ENCODE assay signal across 18 cellular contexts in the genomic region with DNA sequence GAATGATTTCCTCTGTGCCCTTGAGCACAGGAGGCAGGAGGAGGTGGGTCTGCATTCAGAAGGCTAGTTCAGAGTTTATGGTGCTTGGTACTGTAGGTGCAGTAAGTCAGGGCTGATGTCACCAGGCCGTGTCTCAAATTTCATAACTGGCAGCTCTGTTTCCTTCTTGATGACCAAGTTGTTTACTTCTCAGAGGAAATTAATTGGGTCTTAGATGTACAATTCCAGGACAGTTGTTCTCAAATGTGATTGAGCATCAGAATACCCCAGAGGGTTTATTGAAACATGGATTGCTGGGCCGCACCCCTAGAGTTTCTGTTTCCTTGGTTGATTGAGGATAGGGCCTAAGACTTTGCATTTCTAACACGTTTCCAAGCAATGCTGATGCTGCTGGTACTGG. TPM values are rescaled to one million over a fixed set of nuclear protein-coding genes. Genes with fewer than 3 reads are reported as not detected.
DNase-seq lines count a peak whose midpoint lies in the region; ATAC-seq and TF ChIP-seq lines count a peak whose summit lies in the region.
"Had no signal": no experiment of that assay in that cellular context is flagged by ENCODE, and none has a peak within 500 bp of the region (broad histone marks: within the 10 kb centered on the region; RNA-seq: fewer than 3 reads in every experiment).

No MANE protein-coding gene starts in this region.

- no peak overlapping the region for H2AK5ac ChIP-seq in trophoblast cell (ENCODE audit: low read length)

- H3K4ac ChIP-seq in trophoblast cell (ENCODE audit: low read depth, low read length), result peak overlapping the region; percentile 15

- H3K4me2 ChIP-seq in trophoblast cell (ENCODE audit: low read length), result no peak overlapping the region

- H3K27ac ChIP-seq in HEK293 (ENCODE audit: extremely low read depth, low read depth, low read length) (no peak overlapping the region), RWPE2 (ENCODE audit: poor library complexity, severe bottlenecking) (peak overlapping the region; percentile 90), trophoblast cell (ENCODE audit: low read depth, low read length) (no peak overlapping the region)
- H3K27ac ChIP-seq: brain microvascular endothelial cell, dorsolateral prefrontal cortex had no signal

- H3K9ac ChIP-seq in trophoblast cell (ENCODE audit: low read length), result no peak overlapping the region

- H2BK12ac ChIP-seq in trophoblast cell (ENCODE audit: low read length), result no peak overlapping the region

- H3K4me3 ChIP-seq in HEK293 (ENCODE audit: low read depth, low read length) (no peak overlapping the region), RWPE2 (ENCODE audit: severe bottlenecking) (no peak overlapping the region), trophoblast cell (ENCODE audit: low read depth, low read length) (no peak overlapping the region)
- H3K4me3 ChIP-seq: dorsolateral prefrontal cortex had no signal

- TF ChIP-seq CTCF in HEK293 (tag by site-specific recombination; IDR thresholded peaks at IDR 0.05) (no peak), RWPE2 (IDR thresholded peaks at IDR 0.05; ENCODE audit: poor library complexity, severe bottlenecking) (no peak), GM13976 (IDR thresholded peaks at IDR 0.05; ENCODE audit: borderline replicate concordance, control extremely low read depth, extremely low read depth, insufficient read depth, missing control alignments) (no peak)

- peaks cover 21% of the 10 kb centered on the region for H3K79me2 ChIP-seq in trophoblast cell (ENCODE audit: control insufficient read depth, insufficient read depth, low read length, poor library complexity)

- H4K12ac ChIP-seq in trophoblast cell (ENCODE audit: low read depth, low read length), result no peak overlapping the region

- H2BK5ac ChIP-seq in trophoblast cell (ENCODE audit: low read depth, low read length, poor library complexity), result no peak overlapping the region

- DNase-seq in DMS153 (lab: John Stamatoyannopoulos, UW) (peak; percentile 9), RWPE2 (ENCODE audit: low spot score) (no peak), trophoblast cell (peak in 1 of 2 donors; percentile 24), GM13976 (ENCODE audit: low spot score) (no peak)
- DNase-seq in stimulated activated CD4-positive, alpha-beta T cell treated with anti-CD3 and anti-CD28 coated beads, Interleukin-4, amount 100 ng/mL, for 24 hours, result no peak
- DNase-seq: activated T-cell treated with anti-CD3 and anti-CD28 coated beads, Interleukin-2, amount 50 U/mL, for 24 hours; brain microvascular endothelial cell; COR-L47; dorsolateral prefrontal cortex; left cardiac atrium; NCI-H2227 treated with DMSO at 0.1 percent for 48 hours; occipital lobe; stimulated activated CD4-positive, alpha-beta T cell treated with anti-CD3 and anti-CD28 coated beads, Interleukin-12 subunit alpha, Interleukin-12 subunit beta, amount 100 ng/mL, for 4 hours had no signal

- no peak overlapping the region for H3K18ac ChIP-seq in trophoblast cell (ENCODE audit: low read length)

- H3K79me1 ChIP-seq in trophoblast cell (ENCODE audit: low read length), result peaks cover 4% of the 10 kb centered on the region

- CTCF ChIA-PET in HEK293 (lab: Yijun Ruan, JAX), result interaction anchor here (0.6 to 1.2 kb wide), 3 partner anchors 28 to 508 kb away, joined by 3 to 4 read pairs (median 3); no protein-coding TSS in a partner anchor

- no peak overlapping the region for H3K23ac ChIP-seq in trophoblast cell (ENCODE audit: low read length)

- H3K4me1 ChIP-seq in HEK293 (ENCODE audit: control insufficient read depth, insufficient read depth, low read length) (0 out of 2 replicates have a peak, but pooled peaks cover 14% of the 10 kb centered on the region), RWPE2 (ENCODE audit: insufficient read depth, poor library complexity, severe bottlenecking) (peaks cover 66% of the 10 kb centered on the region), trophoblast cell (ENCODE audit: control insufficient read depth in 1 of 2, insufficient read depth in 2 of 2, low read length in 2 of 2) (peaks cover 10 to 20% of the 10 kb centered on the region in 2 experiments)

- H3K27me3 ChIP-seq in RWPE2 (ENCODE audit: insufficient read depth, poor library complexity, severe bottlenecking) (no peaks in the 10 kb centered on the region), trophoblast cell (ENCODE audit: insufficient read depth, low read length) (no peaks in the 10 kb centered on the region)
- H3K27me3 ChIP-seq: brain microvascular endothelial cell, dorsolateral prefrontal cortex had no signal

- H3K14ac ChIP-seq in trophoblast cell (ENCODE audit: low read length), result no peak overlapping the region

- no peak overlapping the region for H4K8ac ChIP-seq in trophoblast cell (ENCODE audit: low read depth, low read length)

- in situ Hi-C loops in GM13976 (cut with MboI; ENCODE audit: low sequenced_read_pairs, unreplicated experiment), result no loop called here

- H3K9me3 ChIP-seq in HEK293 (ENCODE audit: control insufficient read depth, insufficient read depth, low read depth, low read length), result no peaks in the 10 kb centered on the region
- no peaks in the 10 kb centered on the region for H3K9me3 ChIP-seq in RWPE2 (ENCODE audit: severe bottlenecking)
- H3K9me3 ChIP-seq in trophoblast cell (ENCODE audit: insufficient read depth, low read depth, low read length), result peaks cover 2% of the 10 kb centered on the region

- POLR2A ChIA-PET in HEK293 (lab: Yijun Ruan, JAX), result interaction anchor here (0.7 kb wide), 1 partner anchor 1033 kb away, joined by 3 read pairs; a partner anchor contains a TSS

- H4K91ac ChIP-seq in trophoblast cell (ENCODE audit: low read depth, low read length), result no peak overlapping the region

- H3K36me3 ChIP-seq in HEK293 (ENCODE audit: control insufficient read depth in 2 of 2, insufficient read depth in 1 of 2, low read length in 2 of 2) (no peaks in the 10 kb centered on the region), RWPE2 (ENCODE audit: low read depth) (no peaks in the 10 kb centered on the region), trophoblast cell (ENCODE audit: control insufficient read depth in 1 of 2, insufficient read depth in 2 of 2, low read length in 2 of 2) (no peaks in the 10 kb centered on the region)
- H3K36me3 ChIP-seq: brain microvascular endothelial cell had no signal

- no peak overlapping the region for H2BK120ac ChIP-seq in trophoblast cell (ENCODE audit: insufficient read depth, low read length, poor library complexity)

- 0 out of 3 replicates have a peak, but pooled peaks have one; percentile 20 for ATAC-seq in RWPE2 (ENCODE audit: low read depth)
- no peak for ATAC-seq in GM21786 (IDR thresholded peaks at IDR 0.05; ENCODE audit: unreplicated experiment)
- no peak for ATAC-seq in GM18520 (IDR thresholded peaks at IDR 0.05; ENCODE audit: unreplicated experiment)
- ATAC-seq: activated naive CD4-positive, alpha-beta T cell treated with anti-CD3 and anti-CD28 coated beads, Interleukin-2, amount 50 U/mL, for 72 hours; left cardiac atrium; SK-N-SH treated with all-trans-retinoic acid at 6 μM for 48 hours had no signal

- H2AFZ ChIP-seq in trophoblast cell (ENCODE audit: insufficient read depth, low read length, poor library complexity), result no peak overlapping the region

- no CpG with 5 or more reads among the region's 3 CpGs for WGBS in trophoblast cell (ENCODE audit: extremely low coverage, insufficient coverage, insufficient read length)

TF ChIP-seq in HEK293, 187 proteins besides CTCF, POLR2A, EP300 and RAD21 (continues in another document):
- TF ChIP-seq, protein P1, sequence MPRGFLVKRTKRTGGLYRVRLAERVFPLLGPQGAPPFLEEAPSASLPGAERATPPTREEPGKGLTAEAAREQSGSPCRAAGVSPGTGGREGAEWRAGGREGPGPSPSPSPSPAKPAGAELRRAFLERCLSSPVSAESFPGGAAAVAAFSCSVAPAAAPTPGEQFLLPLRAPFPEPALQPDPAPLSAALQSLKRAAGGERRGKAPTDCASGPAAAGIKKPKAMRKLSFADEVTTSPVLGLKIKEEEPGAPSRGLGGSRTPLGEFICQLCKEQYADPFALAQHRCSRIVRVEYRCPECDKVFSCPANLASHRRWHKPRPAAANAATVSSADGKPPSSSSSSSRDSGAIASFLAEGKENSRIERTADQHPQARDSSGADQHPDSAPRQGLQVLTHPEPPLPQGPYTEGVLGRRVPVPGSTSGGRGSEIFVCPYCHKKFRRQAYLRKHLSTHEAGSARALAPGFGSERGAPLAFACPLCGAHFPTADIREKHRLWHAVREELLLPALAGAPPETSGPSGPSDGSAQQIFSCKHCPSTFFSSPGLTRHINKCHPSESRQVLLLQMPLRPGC (tag by site-specific recombination; IDR thresholded peaks at IDR 0.05), result 0 out of 2 replicates have a peak, but pooled peaks have one; percentile 17
- TF ChIP-seq ZNF211 (tag by site-specific recombination; IDR thresholded peaks at IDR 0.05; ENCODE audit: low read depth), result no peak
- TF ChIP-seq ZNF311 (tag by site-specific recombination; IDR thresholded peaks at IDR 0.05; ENCODE audit: borderline replicate concordance), result no peak
- no peak for TF ChIP-seq ZNF529 (tag by site-specific recombination; IDR thresholded peaks at IDR 0.05; ENCODE audit: insufficient replicate concordance)
- TF ChIP-seq ZNF530 (tag by site-specific recombination; IDR thresholded peaks at IDR 0.05; ENCODE audit: low read depth), result no peak
- no peak for TF ChIP-seq WT1 (tag by site-specific recombination; IDR thresholded peaks at IDR 0.05)
- TF ChIP-seq, protein P2, sequence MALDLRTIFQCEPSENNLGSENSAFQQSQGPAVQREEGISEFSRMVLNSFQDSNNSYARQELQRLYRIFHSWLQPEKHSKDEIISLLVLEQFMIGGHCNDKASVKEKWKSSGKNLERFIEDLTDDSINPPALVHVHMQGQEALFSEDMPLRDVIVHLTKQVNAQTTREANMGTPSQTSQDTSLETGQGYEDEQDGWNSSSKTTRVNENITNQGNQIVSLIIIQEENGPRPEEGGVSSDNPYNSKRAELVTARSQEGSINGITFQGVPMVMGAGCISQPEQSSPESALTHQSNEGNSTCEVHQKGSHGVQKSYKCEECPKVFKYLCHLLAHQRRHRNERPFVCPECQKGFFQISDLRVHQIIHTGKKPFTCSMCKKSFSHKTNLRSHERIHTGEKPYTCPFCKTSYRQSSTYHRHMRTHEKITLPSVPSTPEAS (tag by site-specific recombination; IDR thresholded peaks at IDR 0.05), result no peak
- TF ChIP-seq ZNF2 (tag by site-specific recombination; IDR thresholded peaks at IDR 0.05), result 0 out of 2 replicates have a peak, but pooled peaks have one; percentile 40
- TF ChIP-seq ZNF629 (tag by site-specific recombination; IDR thresholded peaks at IDR 0.05), result 0 out of 2 replicates have a peak, but pooled peaks have one; percentile 44
- TF ChIP-seq ZEB2 (tag by site-specific recombination; IDR thresholded peaks at IDR 0.05), result 0 out of 2 replicates have a peak, but pooled peaks have one; percentile 41
- peak; percentile 62; the same call in 1 of the 2 replicates for TF ChIP-seq ZFP37 (tag by site-specific recombination; IDR thresholded peaks at IDR 0.05)
- TF ChIP-seq, protein P3, sequence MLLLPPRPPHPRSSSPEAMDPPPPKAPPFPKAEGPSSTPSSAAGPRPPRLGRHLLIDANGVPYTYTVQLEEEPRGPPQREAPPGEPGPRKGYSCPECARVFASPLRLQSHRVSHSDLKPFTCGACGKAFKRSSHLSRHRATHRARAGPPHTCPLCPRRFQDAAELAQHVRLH (tag by site-specific recombination; IDR thresholded peaks at IDR 0.05), result no peak

RNA-seq across cellular contexts. Expression of a gene that starts 6.2 kb away (rescaled TPM):
- polyA plus RNA-seq in trophoblast cell (2013), result 31.6 and 32.9 TPM in 2 replicates
